In the genomic region with DNA sequence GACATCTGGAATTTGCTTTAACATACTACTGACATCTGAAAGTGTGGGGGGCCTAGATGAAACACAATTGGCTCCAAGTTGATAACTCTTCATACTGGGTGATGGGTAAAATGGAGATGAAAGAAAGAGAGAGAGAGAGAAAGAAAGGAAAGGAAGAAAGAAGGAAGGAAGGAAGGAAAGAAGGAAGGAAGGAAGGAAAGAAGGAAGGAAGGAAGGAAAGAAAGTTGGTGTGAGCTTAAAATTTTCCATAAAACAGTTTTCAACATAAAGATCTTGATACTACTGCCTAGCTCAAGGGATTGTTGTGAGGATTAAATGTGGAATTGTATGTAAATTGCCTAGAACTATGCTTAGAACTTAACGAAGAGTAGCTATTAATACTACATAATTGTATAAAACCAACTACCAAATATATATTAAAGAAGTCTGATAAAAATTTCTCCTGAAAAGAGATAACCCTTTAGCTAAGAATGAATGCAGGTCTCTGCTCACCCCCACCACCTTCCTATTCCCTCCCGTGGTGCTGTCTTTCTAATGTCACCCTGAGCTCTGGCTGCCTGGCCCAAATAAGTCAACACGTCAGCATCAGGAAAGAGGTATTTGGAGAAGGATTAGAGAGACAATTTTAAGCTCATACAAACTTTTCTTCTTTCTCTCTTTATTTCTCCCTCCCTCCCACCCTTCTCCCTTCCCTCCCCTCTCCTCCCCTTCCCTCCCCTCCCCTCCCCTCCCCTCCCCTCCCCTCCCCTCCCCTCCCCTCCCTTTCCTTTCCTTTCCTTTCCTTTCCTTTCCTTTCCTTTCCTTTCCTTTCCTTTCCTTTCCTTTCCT, we compare ENCODE assay signal across 2 cellular contexts.
TF ChIP-seq lines count a peak whose summit lies in the region.

No MANE protein-coding gene starts in this region.

TF ChIP-seq in IMR-90, 13 proteins besides CTCF, POLR2A, EP300 and RAD21:
- TF ChIP-seq RCOR1 (IDR thresholded peaks at IDR 0.05; ENCODE audit: insufficient replicate concordance, low read length) (no peak), BHLHE40 (IDR thresholded peaks at IDR 0.05; ENCODE audit: low read depth, low read length) (no peak), MXI1 (IDR thresholded peaks at IDR 0.05; ENCODE audit: borderline replicate concordance, low read depth, low read length) (no peak), FOS (IDR thresholded peaks at IDR 0.05; ENCODE audit: low read depth, low read length) (no peak), RFX5 (IDR thresholded peaks at IDR 0.05; ENCODE audit: low read depth, low read length) (no peak), MAZ (IDR thresholded peaks at IDR 0.05; ENCODE audit: borderline replicate concordance, low read depth, low read length) (no peak), NFE2L2 (IDR thresholded peaks at IDR 0.05; ENCODE audit: low read depth, low read length) (no peak), CHD1 (IDR thresholded peaks at IDR 0.05; ENCODE audit: low read depth, low read length) (no peak), ELK1 (IDR thresholded peaks at IDR 0.05; ENCODE audit: borderline replicate concordance, low read depth, low read length) (no peak), MAFK (IDR thresholded peaks at IDR 0.05; ENCODE audit: low read depth, low read length) (no peak)
- TF ChIP-seq, protein P1, sequence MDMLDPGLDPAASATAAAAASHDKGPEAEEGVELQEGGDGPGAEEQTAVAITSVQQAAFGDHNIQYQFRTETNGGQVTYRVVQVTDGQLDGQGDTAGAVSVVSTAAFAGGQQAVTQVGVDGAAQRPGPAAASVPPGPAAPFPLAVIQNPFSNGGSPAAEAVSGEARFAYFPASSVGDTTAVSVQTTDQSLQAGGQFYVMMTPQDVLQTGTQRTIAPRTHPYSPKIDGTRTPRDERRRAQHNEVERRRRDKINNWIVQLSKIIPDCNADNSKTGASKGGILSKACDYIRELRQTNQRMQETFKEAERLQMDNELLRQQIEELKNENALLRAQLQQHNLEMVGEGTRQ (IDR thresholded peaks at IDR 0.05; ENCODE audit: low read depth, low read length) = no peak

TF ChIP-seq in WTC11, 78 proteins besides CTCF, POLR2A, EP300 and RAD21:
- TF ChIP-seq, protein P2, sequence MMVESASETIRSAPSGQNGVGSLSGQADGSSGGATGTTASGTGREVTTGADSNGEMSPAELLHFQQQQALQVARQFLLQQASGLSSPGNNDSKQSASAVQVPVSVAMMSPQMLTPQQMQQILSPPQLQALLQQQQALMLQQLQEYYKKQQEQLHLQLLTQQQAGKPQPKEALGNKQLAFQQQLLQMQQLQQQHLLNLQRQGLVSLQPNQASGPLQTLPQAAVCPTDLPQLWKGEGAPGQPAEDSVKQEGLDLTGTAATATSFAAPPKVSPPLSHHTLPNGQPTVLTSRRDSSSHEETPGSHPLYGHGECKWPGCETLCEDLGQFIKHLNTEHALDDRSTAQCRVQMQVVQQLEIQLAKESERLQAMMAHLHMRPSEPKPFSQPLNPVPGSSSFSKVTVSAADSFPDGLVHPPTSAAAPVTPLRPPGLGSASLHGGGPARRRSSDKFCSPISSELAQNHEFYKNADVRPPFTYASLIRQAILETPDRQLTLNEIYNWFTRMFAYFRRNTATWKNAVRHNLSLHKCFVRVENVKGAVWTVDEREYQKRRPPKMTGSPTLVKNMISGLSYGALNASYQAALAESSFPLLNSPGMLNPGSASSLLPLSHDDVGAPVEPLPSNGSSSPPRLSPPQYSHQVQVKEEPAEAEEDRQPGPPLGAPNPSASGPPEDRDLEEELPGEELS (CRISPR knock-in tag; IDR thresholded peaks at IDR 0.05) = no peak
- TF ChIP-seq ESRRA (CRISPR knock-in tag; IDR thresholded peaks at IDR 0.05; ENCODE audit: borderline replicate concordance) (no peak), GABPB1 (CRISPR knock-in tag; IDR thresholded peaks at IDR 0.05) (no peak), HMGA2 (CRISPR knock-in tag; IDR thresholded peaks at IDR 0.05) (no peak), ZNF138 (CRISPR knock-in tag; conservative IDR thresholded peaks at IDR 0.05) (no peak)
TF ChIP-seq in WTC11: peak in this region for 0.
